Comparison of ENCODE assay signal across 1 cellular context in genomic region chr18:2570772-2571199, GRCh38.
TF ChIP-seq lines count a peak whose summit lies in the region.

No MANE protein-coding gene starts in this region.

TF ChIP-seq in WTC11, 78 proteins besides CTCF, POLR2A, EP300 and RAD21 (continued from another document):
- TF ChIP-seq ZNF532 (CRISPR knock-in tag; IDR thresholded peaks at IDR 0.05; ENCODE audit: borderline replicate concordance) (no peak), CREM (CRISPR knock-in tag; IDR thresholded peaks at IDR 0.05) (no peak)
